9 cellular contexts compared by ENCODE assay signal in genomic region chr16:82368041-82368440, GRCh38.
A peak's percentile ranks its signal among the peaks of the same experiment; 100 is the strongest.
DNase-seq lines count a peak whose midpoint lies in the region; ATAC-seq and TF ChIP-seq lines count a peak whose summit lies in the region.
"Had no signal": no experiment of that assay in that cellular context is flagged by ENCODE, and none has a peak within 500 bp of the region (broad histone marks: within the 10 kb centered on the region; RNA-seq: fewer than 3 reads in every experiment).

No MANE protein-coding gene starts in this region.

- TF ChIP-seq RAD21 in neural cell (conservative IDR thresholded peaks at IDR 0.05), result peak; percentile 21

- ATAC-seq in GM19455 (IDR thresholded peaks at IDR 0.05; ENCODE audit: unreplicated experiment), result no peak

- H3K4me2 ChIP-seq in neural cell (ENCODE audit: low read length), result no peak overlapping the region

- no peaks in the 10 kb centered on the region for H3K9me2 ChIP-seq in neural cell (ENCODE audit: insufficient read depth, low read length)

- H3K27me3 ChIP-seq in endodermal cell (ENCODE audit: control insufficient read depth, insufficient read depth, low read length, poor library complexity, severe bottlenecking) (peaks cover 8% of the 10 kb centered on the region), neural cell (ENCODE audit: insufficient read depth, low read depth, low read length) (no peaks in the 10 kb centered on the region)

- peaks cover 24% of the 10 kb centered on the region for H3K27me3 Mint-ChIP-seq in endodermal cell (ENCODE audit: insufficient read depth)
- H3K27me3 Mint-ChIP-seq in activated CD4-positive, alpha-beta memory T cell treated with anti-CD3 and anti-CD28 coated beads for 36 hours, result no peaks in the 10 kb centered on the region

- no peaks in the 10 kb centered on the region for H3K9me3 ChIP-seq in endodermal cell (ENCODE audit: control insufficient read depth, low read length)
- H3K9me3 ChIP-seq in neural cell (ENCODE audit: low read length), result no peaks in the 10 kb centered on the region
- H3K9me3 ChIP-seq: SJSA1 had no signal

- H3K9ac ChIP-seq in endodermal cell (ENCODE audit: extremely low read depth, low read length, poor library complexity, severe bottlenecking) (no peak overlapping the region), neural cell (ENCODE audit: low read length) (no peak overlapping the region)

- no peaks in the 10 kb centered on the region for H3K36me3 Mint-ChIP-seq in endodermal cell (ENCODE audit: low read depth)
- H3K36me3 Mint-ChIP-seq in activated CD4-positive, alpha-beta memory T cell treated with anti-CD3 and anti-CD28 coated beads for 36 hours, result no peaks in the 10 kb centered on the region

- H3K79me2 ChIP-seq in neural cell (replicated peaks; ENCODE audit: insufficient read depth, low read length), result no peaks in the 10 kb centered on the region

- H4K20me1 ChIP-seq in neural cell (ENCODE audit: insufficient read depth), result no peaks in the 10 kb centered on the region

- TF ChIP-seq CTCF in GM12865 (IDR thresholded peaks at IDR 0.05; ENCODE audit: insufficient read depth, low read depth, low read length, missing control alignments), result peak; percentile 37
- TF ChIP-seq CTCF in endodermal cell (conservative IDR thresholded peaks at IDR 0.05), result peak; percentile 71
- TF ChIP-seq CTCF in neural cell (IDR thresholded peaks at IDR 0.05; ENCODE audit: poor library complexity, severe bottlenecking), result peak; percentile 24

- CTCF ChIA-PET in activated CD4-positive, alpha-beta memory T cell treated with anti-CD3 and anti-CD28 coated beads for 36 hours (lab: Charles Lee), result no interaction called here

- H3K4me3 ChIP-seq in GM12865 (ENCODE audit: low read depth, low read length), result no peak overlapping the region
- H3K4me3 ChIP-seq in endodermal cell (ENCODE audit: low read length), result no peak overlapping the region
- no peak overlapping the region for H3K4me3 ChIP-seq in neural cell (ENCODE audit: low read length)
- H3K4me3 ChIP-seq: SJSA1 had no signal

- no peaks in the 10 kb centered on the region for H3K9me3 Mint-ChIP-seq in endodermal cell
- H3K9me3 Mint-ChIP-seq in activated CD4-positive, alpha-beta memory T cell treated with anti-CD3 and anti-CD28 coated beads for 36 hours, result no peaks in the 10 kb centered on the region

- TF ChIP-seq EP300 in neural cell (conservative IDR thresholded peaks at IDR 0.05; ENCODE audit: poor library complexity, severe bottlenecking), result no peak

- H2AFZ ChIP-seq in neural cell (ENCODE audit: low read depth, low read length), result no peak overlapping the region

- POLR2A ChIA-PET in activated CD4-positive, alpha-beta memory T cell treated with anti-CD3 and anti-CD28 coated beads for 36 hours (lab: Charles Lee), result no interaction called here

- intact Hi-C loops in activated CD4-positive, alpha-beta memory T cell treated with anti-CD3 and anti-CD28 coated beads for 36 hours (cut with micrococcal nuclease), result no loop called here

- no peaks in the 10 kb centered on the region for H3F3A ChIP-seq in neural cell (ENCODE audit: insufficient read depth, low read length, poor library complexity, severe bottlenecking)

- no peak overlapping the region for H3K4me3 Mint-ChIP-seq in endodermal cell
- no peak overlapping the region for H3K4me3 Mint-ChIP-seq in activated CD4-positive, alpha-beta memory T cell treated with anti-CD3 and anti-CD28 coated beads for 36 hours

- H3K4me1 ChIP-seq in endodermal cell (ENCODE audit: control insufficient read depth, insufficient read depth, low read length), result peaks cover 10% of the 10 kb centered on the region
- H3K4me1 ChIP-seq: SJSA1 had no signal

- peaks cover 11% of the 10 kb centered on the region for H3K4me1 Mint-ChIP-seq in endodermal cell
- no peaks in the 10 kb centered on the region for H3K4me1 Mint-ChIP-seq in activated CD4-positive, alpha-beta memory T cell treated with anti-CD3 and anti-CD28 coated beads for 36 hours (ENCODE audit: low read depth)

- H3K27ac Mint-ChIP-seq in endodermal cell, result no peak overlapping the region
- no peak overlapping the region for H3K27ac Mint-ChIP-seq in activated CD4-positive, alpha-beta memory T cell treated with anti-CD3 and anti-CD28 coated beads for 36 hours

- DNase-seq in GM12865 (ENCODE audit: low read depth), result peak; percentile 36
- peak; percentile 33 for DNase-seq in NCI-H2171 (lab: John Stamatoyannopoulos, UW)
- peak; percentile 76 for DNase-seq in endodermal cell
- no peak for DNase-seq in mesenteric fat pad (ENCODE audit: low spot score)
- no peak for DNase-seq in effector CD4-positive, alpha-beta T cell
- DNase-seq in activated CD4-positive, alpha-beta memory T cell treated with anti-CD3 and anti-CD28 coated beads for 36 hours, result no peak

- H3K36me3 ChIP-seq in endodermal cell (ENCODE audit: control insufficient read depth, insufficient read depth, low read length) (no peaks in the 10 kb centered on the region), neural cell (ENCODE audit: insufficient read depth, low read length) (no peaks in the 10 kb centered on the region)
- H3K36me3 ChIP-seq: SJSA1 had no signal

- H3K27ac ChIP-seq in endodermal cell (ENCODE audit: low read depth, low read length) (no peak overlapping the region), neural cell (ENCODE audit: low read length) (no peak overlapping the region)
- H3K27ac ChIP-seq: SJSA1 had no signal

TF ChIP-seq in neural cell, 6 proteins besides CTCF, POLR2A, EP300 and RAD21:
- TF ChIP-seq MXI1 (conservative IDR thresholded peaks at IDR 0.05; ENCODE audit: poor library complexity, severe bottlenecking) (no peak), EZH2 (IDR thresholded peaks at IDR 0.05; ENCODE audit: borderline replicate concordance, insufficient read depth, low read length, poor library complexity, severe bottlenecking) (no peak), SMC3 (conservative IDR thresholded peaks at IDR 0.05; ENCODE audit: poor library complexity) (peak; percentile 37), TAF1 (IDR thresholded peaks at IDR 0.05; ENCODE audit: low read depth) (no peak), REST (IDR thresholded peaks at IDR 0.05; ENCODE audit: borderline replicate concordance) (no peak)
TF ChIP-seq in neural cell: peak in this region for 1.

Comparison
In these comparisons a context has a peak if more than half of its experiments do, and no peak if none do; other contexts are left out.
1. DNase-seq: peak in GM12865 (single experiment), NCI-H2171 (single experiment) and endodermal cell (single experiment); none in mesenteric fat pad (single experiment), effector CD4-positive, alpha-beta T cell (single experiment) and activated CD4-positive, alpha-beta memory T cell treated with anti-CD3 and anti-CD28 coated beads for 36 hours (single experiment).
2. Peak in every context shown above with its lines, with median percentiles within 50 percentile points of each other: CTCF ChIP-seq.